In the genomic region with DNA sequence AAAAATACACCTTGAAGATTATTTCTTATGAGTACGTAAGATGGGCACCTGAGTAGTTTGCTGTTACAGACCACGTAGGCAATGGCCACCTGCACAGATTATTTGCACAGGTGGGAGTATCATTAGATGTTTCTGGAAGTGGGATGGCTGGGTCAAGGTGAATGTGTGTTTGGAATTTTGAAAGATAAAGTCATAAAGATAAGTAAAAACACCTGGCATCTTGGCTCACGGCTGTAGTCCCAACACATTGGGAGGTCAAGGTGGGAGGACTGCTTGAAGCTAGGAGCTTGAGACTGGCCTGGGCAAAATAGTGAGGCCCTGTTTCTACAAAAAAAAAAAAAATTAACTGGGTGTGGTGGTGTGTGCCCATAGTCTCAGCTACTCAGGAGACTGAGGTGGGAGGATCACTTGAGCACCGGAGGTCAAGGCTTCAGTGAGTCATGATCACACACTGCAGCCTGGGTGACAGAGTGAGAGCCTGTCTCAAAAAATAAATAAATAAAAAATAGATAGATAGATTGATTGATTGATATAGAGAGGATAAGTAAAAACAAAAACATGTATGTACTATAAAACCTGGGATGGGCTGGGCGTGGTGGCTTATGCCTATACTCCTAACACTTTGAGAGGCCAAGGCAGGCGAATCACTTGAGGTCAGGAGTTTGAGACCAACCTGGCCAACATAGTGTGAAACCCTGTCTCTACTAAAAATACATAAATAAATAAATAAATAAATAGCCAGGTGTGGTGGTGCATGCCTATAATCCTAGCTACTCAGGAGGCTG, we compare ENCODE assay signal across 22 cellular contexts.
"Had no signal": no experiment of that assay in that cellular context is flagged by ENCODE, and none has a peak within 500 bp of the region (broad histone marks: within the 10 kb centered on the region; RNA-seq: fewer than 3 reads in every experiment).

No MANE protein-coding gene starts in this region.

- H3K4me3 Mint-ChIP-seq: activated B cell treated with CpG ODN at 0.5 μM for 24 hours; activated CD4-positive, alpha-beta memory T cell treated with anti-CD3 and anti-CD28 coated beads for 36 hours; activated naive CD4-positive, alpha-beta T cell treated with anti-CD3 and anti-CD28 coated beads, Interleukin-2, amount 10 ng/mL, durations not matched to agents 7 days and 5 days; activated naive CD8-positive, alpha-beta T cell treated with anti-CD3 and anti-CD28 coated beads, Interleukin-2, amount 50 U/mL, for 24 hours; activated T-cell treated with anti-CD3 and anti-CD28 coated beads, Interleukin-2, amount 50 U/mL, for 4 hours; memory B cell; naive thymus-derived CD4-positive, alpha-beta T cell; stimulated activated naive B cell treated with anti-CD40 and anti-IgM and Interleukin-4, amounts not matched to agents 10 μg/mL and 1 μg/mL and 100 μg/mL, for 72 hours; T-helper 2 cell treated with Interferon-gamma antibody and Interleukin-4, amounts not matched to agents 5 μg/mL and 100 μg/mL, for 36 hours had no signal

- ATAC-seq: activated naive CD8-positive, alpha-beta T cell treated with anti-CD3 and anti-CD28 coated beads, Interleukin-2, amount 50 U/mL, for 24 hours; activated T-cell treated with anti-CD3 and anti-CD28 coated beads, Interleukin-2, amount 50 U/mL, for 4 hours; left ventricle myocardium superior; naive thymus-derived CD4-positive, alpha-beta T cell; right lobe of liver; stimulated activated naive B cell treated with anti-CD40 and anti-IgM and Interleukin-4, amounts not matched to agents 10 μg/mL and 1 μg/mL and 100 μg/mL, for 72 hours had no signal

- H3K4me1 Mint-ChIP-seq: activated naive CD4-positive, alpha-beta T cell treated with anti-CD3 and anti-CD28 coated beads, Interleukin-2, amount 10 ng/mL, durations not matched to agents 7 days and 5 days had no signal

- H3K27me3 ChIP-seq: brain microvascular endothelial cell, right lobe of liver had no signal

- H3K27me3 Mint-ChIP-seq: activated B cell treated with CpG ODN at 0.5 μM for 24 hours; activated CD4-positive, alpha-beta memory T cell treated with anti-CD3 and anti-CD28 coated beads for 36 hours; activated naive CD4-positive, alpha-beta T cell treated with anti-CD3 and anti-CD28 coated beads, Interleukin-2, amount 10 ng/mL, durations not matched to agents 7 days and 5 days; activated naive CD8-positive, alpha-beta T cell treated with anti-CD3 and anti-CD28 coated beads, Interleukin-2, amount 50 U/mL, for 24 hours; memory B cell; naive thymus-derived CD4-positive, alpha-beta T cell; stimulated activated naive B cell treated with anti-CD40 and anti-IgM and Interleukin-4, amounts not matched to agents 10 μg/mL and 1 μg/mL and 100 μg/mL, for 72 hours had no signal

- H3K27ac Mint-ChIP-seq: activated B cell treated with CpG ODN at 0.5 μM for 24 hours; activated CD4-positive, alpha-beta memory T cell treated with anti-CD3 and anti-CD28 coated beads for 36 hours; activated naive CD4-positive, alpha-beta T cell treated with anti-CD3 and anti-CD28 coated beads, Interleukin-2, amount 10 ng/mL, durations not matched to agents 7 days and 5 days; activated naive CD8-positive, alpha-beta T cell treated with anti-CD3 and anti-CD28 coated beads, Interleukin-2, amount 50 U/mL, for 24 hours; memory B cell; naive thymus-derived CD4-positive, alpha-beta T cell; stimulated activated naive B cell treated with anti-CD40 and anti-IgM and Interleukin-4, amounts not matched to agents 10 μg/mL and 1 μg/mL and 100 μg/mL, for 72 hours; T-helper 2 cell treated with Interferon-gamma antibody and Interleukin-4, amounts not matched to agents 5 μg/mL and 100 μg/mL, for 36 hours had no signal

- DNase-seq: activated B cell treated with CpG ODN at 0.5 μM for 24 hours; activated CD4-positive, alpha-beta memory T cell treated with anti-CD3 and anti-CD28 coated beads for 36 hours; activated CD4-positive, alpha-beta T cell treated with anti-CD3 and anti-CD28 coated beads for 4 hours; activated effector memory CD4-positive, alpha-beta T cell treated with Interleukin-2 at 50 U/mL for 16 hours; activated naive CD4-positive, alpha-beta T cell treated with anti-CD3 and anti-CD28 coated beads, Interleukin-2, amount 10 ng/mL, durations not matched to agents 7 days and 5 days; activated naive CD8-positive, alpha-beta T cell treated with anti-CD3 and anti-CD28 coated beads, Interleukin-2, amount 50 U/mL, for 24 hours; activated T-cell treated with anti-CD3 and anti-CD28 coated beads, Interleukin-2, amount 50 U/mL, for 4 hours; aorta; brain microvascular endothelial cell; central memory CD4-positive, alpha-beta T cell; foreskin melanocyte; glutamatergic neuron; hypothalamus; islet precursor cell; left ventricle myocardium superior; naive thymus-derived CD4-positive, alpha-beta T cell; right lobe of liver; stimulated activated CD4-positive, alpha-beta T cell treated with anti-CD3 and anti-CD28 coated beads, Interleukin-4, amount 100 ng/mL, for 24 hours; stimulated activated naive B cell treated with anti-CD40 and anti-IgM and Interleukin-4, amounts not matched to agents 10 μg/mL and 1 μg/mL and 100 μg/mL, for 72 hours had no signal

- H3K9me3 ChIP-seq: right lobe of liver had no signal

- H3K27ac ChIP-seq: brain microvascular endothelial cell, coronary artery, right lobe of liver had no signal

- H3K4me3 ChIP-seq: coronary artery, right lobe of liver had no signal

- H3K9me3 Mint-ChIP-seq: activated B cell treated with CpG ODN at 0.5 μM for 24 hours; activated CD4-positive, alpha-beta memory T cell treated with anti-CD3 and anti-CD28 coated beads for 36 hours; activated naive CD4-positive, alpha-beta T cell treated with anti-CD3 and anti-CD28 coated beads, Interleukin-2, amount 10 ng/mL, durations not matched to agents 7 days and 5 days; activated naive CD8-positive, alpha-beta T cell treated with anti-CD3 and anti-CD28 coated beads, Interleukin-2, amount 50 U/mL, for 24 hours; activated T-cell treated with anti-CD3 and anti-CD28 coated beads, Interleukin-2, amount 50 U/mL, for 4 hours; memory B cell; T-helper 2 cell treated with Interferon-gamma antibody and Interleukin-4, amounts not matched to agents 5 μg/mL and 100 μg/mL, for 36 hours had no signal

- H3K36me3 ChIP-seq: brain microvascular endothelial cell had no signal
